Comparison of ENCODE assay signal across 25 cellular contexts in genomic region chr16:13959626-13960025, GRCh38.
"Had no signal": no experiment of that assay in that cellular context is flagged by ENCODE, and none has a peak within 500 bp of the region (broad histone marks: within the 10 kb centered on the region; RNA-seq: fewer than 3 reads in every experiment).

No MANE protein-coding gene starts in this region.

- H3K27ac ChIP-seq: colonic mucosa, gastrocnemius medialis, right lobe of liver, testis, VCaP had no signal

- H3K36me3 Mint-ChIP-seq: activated CD8-positive, alpha-beta memory T cell treated with anti-CD3 and anti-CD28 coated beads, Interleukin-2, amount 10 ng/mL, durations not matched to agents 7 days and 5 days; memory B cell; T-cell had no signal

- DNase-seq: activated CD4-positive, alpha-beta T cell treated with anti-CD3 and anti-CD28 coated beads, Interleukin-2, amount 10 ng/mL, durations not matched to agents 24 days and 14 days; activated CD8-positive, alpha-beta memory T cell treated with anti-CD3 and anti-CD28 coated beads, Interleukin-2, amount 10 ng/mL, durations not matched to agents 7 days and 5 days; activated CD8-positive, alpha-beta T cell treated with anti-CD3 and anti-CD28 coated beads for 36 hours; activated gamma-delta T cell; activated naive CD4-positive, alpha-beta T cell treated with anti-CD3 and anti-CD28 coated beads, Interleukin-2, amount 50 U/mL, for 16 hours; activated naive CD8-positive, alpha-beta T cell treated with anti-CD3 and anti-CD28 coated beads, Interleukin-2, amount 50 U/mL, for 24 hours; activated T-cell treated with anti-CD3 and anti-CD28 coated beads for 4 hours; colonic mucosa; gastrocnemius medialis; hypothalamus; left cardiac atrium; mucosa of descending colon; nucleus accumbens; right lobe of liver; small intestine; stimulated activated CD4-positive, alpha-beta T cell treated with anti-CD3 and anti-CD28 coated beads, Interleukin-15, amount 100 ng/mL, for 24 hours; stimulated activated naive B cell treated with anti-CD40 and anti-IgM and Interleukin-4, amounts not matched to agents 10 μg/mL and 1 μg/mL and 100 μg/mL, for 72 hours; T-cell; testis had no signal

- ATAC-seq: activated CD4-positive, CD25-positive, alpha-beta regulatory T cell treated with anti-CD3 and anti-CD28 coated beads, Interleukin-2, amount 50 U/mL, for 24 hours; activated CD8-positive, alpha-beta memory T cell treated with anti-CD3 and anti-CD28 coated beads, Interleukin-2, amount 10 ng/mL, durations not matched to agents 7 days and 5 days; activated CD8-positive, alpha-beta T cell treated with anti-CD3 and anti-CD28 coated beads for 36 hours; activated naive CD8-positive, alpha-beta T cell treated with anti-CD3 and anti-CD28 coated beads, Interleukin-2, amount 50 U/mL, for 24 hours; gastrocnemius medialis; left cardiac atrium; mucosa of descending colon; right lobe of liver; stimulated activated naive B cell treated with anti-CD40 and anti-IgM and Interleukin-4, amounts not matched to agents 10 μg/mL and 1 μg/mL and 100 μg/mL, for 72 hours; T-cell had no signal

- H3K36me3 ChIP-seq: colonic mucosa, gastrocnemius medialis, right lobe of liver had no signal

- H3K4me3 Mint-ChIP-seq: activated CD4-positive, alpha-beta T cell treated with anti-CD3 and anti-CD28 coated beads, Interleukin-2, amount 10 ng/mL, durations not matched to agents 24 days and 14 days; activated CD8-positive, alpha-beta memory T cell treated with anti-CD3 and anti-CD28 coated beads, Interleukin-2, amount 10 ng/mL, durations not matched to agents 7 days and 5 days; activated CD8-positive, alpha-beta T cell treated with anti-CD3 and anti-CD28 coated beads for 36 hours; activated naive CD8-positive, alpha-beta T cell treated with anti-CD3 and anti-CD28 coated beads, Interleukin-2, amount 50 U/mL, for 24 hours; activated T-helper 1 cell treated with anti-CD3 and anti-CD28 coated beads, Interleukin-12 subunit alpha, Interleukin-12 subunit beta, Interleukin-2, Interleukin-4 antibody, amounts not matched to agents 30 ng/mL and 10 ng/mL and 1 ng/mL, durations not matched to agents 14 hours and 24 hours and 36 hours; memory B cell; stimulated activated naive B cell treated with anti-CD40 and anti-IgM and Interleukin-4, amounts not matched to agents 10 μg/mL and 1 μg/mL and 100 μg/mL, for 72 hours; T-cell; T-helper 2 cell treated with Interferon-gamma antibody and Interleukin-4, amounts not matched to agents 5 μg/mL and 100 μg/mL, for 36 hours had no signal

- H3K27me3 ChIP-seq: colonic mucosa, gastrocnemius medialis, right lobe of liver, testis had no signal

- H3K9me3 Mint-ChIP-seq: activated CD4-positive, alpha-beta T cell treated with anti-CD3 and anti-CD28 coated beads, Interleukin-2, amount 10 ng/mL, durations not matched to agents 24 days and 14 days; activated CD8-positive, alpha-beta T cell treated with anti-CD3 and anti-CD28 coated beads for 36 hours; activated naive CD8-positive, alpha-beta T cell treated with anti-CD3 and anti-CD28 coated beads, Interleukin-2, amount 50 U/mL, for 24 hours; activated T-helper 1 cell treated with anti-CD3 and anti-CD28 coated beads, Interleukin-12 subunit alpha, Interleukin-12 subunit beta, Interleukin-2, Interleukin-4 antibody, amounts not matched to agents 30 ng/mL and 10 ng/mL and 1 ng/mL, durations not matched to agents 14 hours and 24 hours and 36 hours; T-cell; T-helper 2 cell treated with Interferon-gamma antibody and Interleukin-4, amounts not matched to agents 5 μg/mL and 100 μg/mL, for 36 hours had no signal

- FAIRE-seq: islet of Langerhans, small intestine had no signal

- H3K4me3 ChIP-seq: colonic mucosa, gastrocnemius medialis, mucosa of descending colon, right lobe of liver, testis had no signal

- H3K4me1 ChIP-seq: colonic mucosa, right lobe of liver had no signal

- H3K27ac Mint-ChIP-seq: activated CD4-positive, alpha-beta T cell treated with anti-CD3 and anti-CD28 coated beads, Interleukin-2, amount 10 ng/mL, durations not matched to agents 24 days and 14 days; activated CD8-positive, alpha-beta memory T cell treated with anti-CD3 and anti-CD28 coated beads, Interleukin-2, amount 10 ng/mL, durations not matched to agents 7 days and 5 days; activated CD8-positive, alpha-beta T cell treated with anti-CD3 and anti-CD28 coated beads for 36 hours; activated naive CD8-positive, alpha-beta T cell treated with anti-CD3 and anti-CD28 coated beads, Interleukin-2, amount 50 U/mL, for 24 hours; activated T-helper 1 cell treated with anti-CD3 and anti-CD28 coated beads, Interleukin-12 subunit alpha, Interleukin-12 subunit beta, Interleukin-2, Interleukin-4 antibody, amounts not matched to agents 30 ng/mL and 10 ng/mL and 1 ng/mL, durations not matched to agents 14 hours and 24 hours and 36 hours; memory B cell; stimulated activated naive B cell treated with anti-CD40 and anti-IgM and Interleukin-4, amounts not matched to agents 10 μg/mL and 1 μg/mL and 100 μg/mL, for 72 hours; T-cell; T-helper 2 cell treated with Interferon-gamma antibody and Interleukin-4, amounts not matched to agents 5 μg/mL and 100 μg/mL, for 36 hours had no signal

- H3K9me3 ChIP-seq: colonic mucosa, gastrocnemius medialis, mucosa of descending colon, right lobe of liver, testis had no signal
